11 cellular contexts compared by ENCODE assay signal in genomic region chr22:19691721-19692341, GRCh38. TPM values are rescaled to one million over a fixed set of nuclear protein-coding genes. Genes with fewer than 3 reads are reported as not detected.
A peak's percentile ranks its signal among the peaks of the same experiment; 100 is the strongest.
DNase-seq lines count a peak whose midpoint lies in the region; ATAC-seq and TF ChIP-seq lines count a peak whose summit lies in the region.
"Had no signal": no experiment of that assay in that cellular context is flagged by ENCODE, and none has a peak within 500 bp of the region (broad histone marks: within the 10 kb centered on the region; RNA-seq: fewer than 3 reads in every experiment).

No MANE protein-coding gene starts in this region.

- H3K9me3 ChIP-seq in testis = no peaks in the 10 kb centered on the region
- H3K9me3 ChIP-seq: pancreas had no signal

- peak; percentile 35 for DNase-seq in HPDE6-E6E7 (ENCODE audit: extremely low spot score)
- DNase-seq in cardiac fibroblast (ENCODE audit: low read depth in 2 of 2) = peak; percentile 37 to 76
- peak; percentile 82 for DNase-seq in kidney tubule cell (ENCODE audit: low spot score)
- peak; percentile 56 for DNase-seq in testis
- DNase-seq in NCI-H446 (lab: John Stamatoyannopoulos, UW) = no peak
- no peak for DNase-seq in DMS 273 (lab: John Stamatoyannopoulos, UW; ENCODE audit: unreplicated experiment)
- DNase-seq in GM13977 (ENCODE audit: low spot score) = no peak
- DNase-seq: activated CD4-positive, alpha-beta memory T cell treated with anti-CD3 and anti-CD28 coated beads for 36 hours; NCI-H345 had no signal

- no peak for ATAC-seq in GM21528 (IDR thresholded peaks at IDR 0.05; ENCODE audit: low FRiP score, unreplicated experiment)

- H3K27ac ChIP-seq in testis = no peak overlapping the region
- H3K27ac ChIP-seq: pancreas had no signal

- TF ChIP-seq POLR2A in testis (IDR thresholded peaks at IDR 0.05) = no peak

- H3K4me3 ChIP-seq in cardiac fibroblast (replicated peaks in 1 of 2; ENCODE audit: low read depth in 2 of 2, low read length in 2 of 2) = peak overlapping the region; percentile 7 to 8
- no peak overlapping the region for H3K4me3 ChIP-seq in testis
- H3K4me3 ChIP-seq: pancreas had no signal

- WGBS in testis, 2 donors = 46 to 50% methylated on average over 13 to 19 of the region's 19 CpGs

- H3K4me1 ChIP-seq in testis = peaks cover 2% of the 10 kb centered on the region
- H3K4me1 ChIP-seq: pancreas had no signal

- in situ Hi-C loops in GM13977 (cut with MboI; ENCODE audit: low pct_unique_long_range_greater_than_20kb, low sequenced_read_pairs, unreplicated experiment) = no loop called here

- no peaks in the 10 kb centered on the region for H3K27me3 ChIP-seq in testis
- H3K27me3 ChIP-seq: pancreas had no signal

- H3K36me3 ChIP-seq in testis (ENCODE audit: low read depth, missing control alignments) = no peaks in the 10 kb centered on the region
- H3K36me3 ChIP-seq: pancreas had no signal

- intact Hi-C loops in testis (cut with DNase I; ENCODE audit: low total_unique reads) = no loop called here

- TF ChIP-seq CTCF in cardiac fibroblast (IDR thresholded peaks at IDR 0.05; ENCODE audit: low read depth, low read length) = no peak
- TF ChIP-seq CTCF in testis (IDR thresholded peaks at IDR 0.05) = no peak
- TF ChIP-seq CTCF in GM13977 (IDR thresholded peaks at IDR 0.05; ENCODE audit: extremely low read depth, insufficient read depth, missing control alignments) = no peak

RNA-seq across cellular contexts. Expression of gene SEPTIN5, which starts 22.5 kb away (rescaled TPM):
- 10 to 100 TPM; 68.9 to 89.3 TPM for total RNA-seq in testis
- 33.9 TPM for polyA plus RNA-seq in testis (ENCODE audit: insufficient read depth, low read depth, low replicate concordance)

RNA-seq across cellular contexts. Expression of gene GP1BB, which starts 31.5 kb away (rescaled TPM):
- total RNA-seq in testis = 10 to 100 TPM; 28.0 to 65.1 TPM
- not detected for polyA plus RNA-seq in testis (ENCODE audit: insufficient read depth, low read depth, low replicate concordance)
- total RNA-seq: activated CD4-positive, alpha-beta memory T cell treated with anti-CD3 and anti-CD28 coated beads for 36 hours had no signal

Comparison
In these comparisons a context has a peak if more than half of its experiments do, and no peak if none do; other contexts are left out.
1. DNase-seq: peak in HPDE6-E6E7 (single experiment), cardiac fibroblast (2 of 2), kidney tubule cell (single experiment) and testis (single experiment); none in NCI-H446 (0 of 2), DMS 273 (single experiment) and GM13977 (single experiment).
2. H3K4me3 ChIP-seq: peak in cardiac fibroblast (2 of 2); none in testis (0 of 2).